In genomic region chr19:18340990-18341868, GRCh38 we compare ENCODE assay signal across 1 cellular context.
TF ChIP-seq lines count a peak whose summit lies in the region.

No MANE protein-coding gene starts in this region.

TF ChIP-seq in A549, 52 proteins besides CTCF, POLR2A, EP300 and RAD21 (continued from another document):
- TF ChIP-seq ELK1 (IDR thresholded peaks at IDR 0.05; ENCODE audit: low read depth, low read length) (no peak), RARB (CRISPR knock-in tag; IDR thresholded peaks at IDR 0.05) (no peak), GATA3 (IDR thresholded peaks at IDR 0.05; ENCODE audit: borderline replicate concordance) (no peak), TFCP2L1 (CRISPR knock-in tag; IDR thresholded peaks at IDR 0.05) (no peak), HOXA7 (CRISPR knock-in tag; IDR thresholded peaks at IDR 0.05) (no peak), SMC3 (IDR thresholded peaks at IDR 0.05) (no peak), USF2 (IDR thresholded peaks at IDR 0.05) (peak; percentile 65), FOXS1 (CRISPR knock-in tag; IDR thresholded peaks at IDR 0.05) (no peak)
